ENCODE assay signal across 1 cellular context in genomic region chr9:121561385-121562222, GRCh38.
TF ChIP-seq lines count a peak whose summit lies in the region.

No MANE protein-coding gene starts in this region.

TF ChIP-seq in HepG2, 621 proteins besides CTCF, POLR2A, EP300 and RAD21:
- TF ChIP-seq CEBPB (IDR thresholded peaks at IDR 0.05; ENCODE audit: borderline replicate concordance, low read depth, low read length) (peak; percentile 45; the same call in 1 of the 2 replicates), FOXP1 (IDR thresholded peaks at IDR 0.05) (no peak), FOXP1 (CRISPR knock-in tag; IDR thresholded peaks at IDR 0.05) (0 out of 2 replicates have a peak, but pooled peaks have one; percentile 14), ZNF792 (CRISPR knock-in tag; IDR thresholded peaks at IDR 0.05) (no peak)
